ENCODE assay signal across 1 cellular context in genomic region chr12:57476993-57477709, GRCh38.
TF ChIP-seq lines count a peak whose summit lies in the region.

No MANE protein-coding gene starts in this region.

TF ChIP-seq in IMR-90, 13 proteins besides CTCF, POLR2A, EP300 and RAD21 (continued from another document):
- TF ChIP-seq ELK1 (IDR thresholded peaks at IDR 0.05; ENCODE audit: borderline replicate concordance, low read depth, low read length), result no peak
- no peak for TF ChIP-seq USF2 (IDR thresholded peaks at IDR 0.05; ENCODE audit: low read depth, low read length)
- TF ChIP-seq RCOR1 (IDR thresholded peaks at IDR 0.05; ENCODE audit: insufficient replicate concordance, low read length), result no peak
- TF ChIP-seq MAFK (IDR thresholded peaks at IDR 0.05; ENCODE audit: low read depth, low read length), result no peak
- no peak for TF ChIP-seq MAZ (IDR thresholded peaks at IDR 0.05; ENCODE audit: borderline replicate concordance, low read depth, low read length)
- TF ChIP-seq NFE2L2 (IDR thresholded peaks at IDR 0.05; ENCODE audit: low read depth, low read length), result no peak
- TF ChIP-seq SMC3 (IDR thresholded peaks at IDR 0.05; ENCODE audit: low read depth, low read length), result no peak
- TF ChIP-seq RFX5 (IDR thresholded peaks at IDR 0.05; ENCODE audit: low read depth, low read length), result no peak
- TF ChIP-seq CEBPB (IDR thresholded peaks at IDR 0.05; ENCODE audit: low read depth, low read length), result no peak
- no peak for TF ChIP-seq FOS (IDR thresholded peaks at IDR 0.05; ENCODE audit: low read depth, low read length)
- no peak for TF ChIP-seq MXI1 (IDR thresholded peaks at IDR 0.05; ENCODE audit: borderline replicate concordance, low read depth, low read length)
